Comparison of ENCODE assay signal across 2 cellular contexts in genomic region chr1:166616206-166616605, GRCh38.
TF ChIP-seq lines count a peak whose summit lies in the region.

No MANE protein-coding gene starts in this region.

TF ChIP-seq in HepG2, 621 proteins besides CTCF, POLR2A, EP300 and RAD21:
- TF ChIP-seq CBX1 (IDR thresholded peaks at IDR 0.05; ENCODE audit: low read depth) (no peak), ZBTB21 (CRISPR knock-in tag; IDR thresholded peaks at IDR 0.05) (no peak), MAFK (conservative IDR thresholded peaks at IDR 0.05 in 1 of 2, IDR thresholded peaks at IDR 0.05 in 1 of 2; ENCODE audit: low read length in 2 of 2) (peak; percentile 95 to 98), LCORL (IDR thresholded peaks at IDR 0.05) (no peak), LCORL (CRISPR knock-in tag; IDR thresholded peaks at IDR 0.05) (no peak), NFE2L2 (IDR thresholded peaks at IDR 0.05; ENCODE audit: low read length) (peak; percentile 78), ZEB1 (IDR thresholded peaks at IDR 0.05; ENCODE audit: insufficient replicate concordance, low read depth) (no peak), BCL3 (CRISPR knock-in tag; IDR thresholded peaks at IDR 0.05) (no peak), MAFF (IDR thresholded peaks at IDR 0.05; ENCODE audit: low read depth, low read length) (peak; percentile 96)

TF ChIP-seq in H1, 55 proteins besides CTCF, POLR2A, EP300 and RAD21:
- no peak for TF ChIP-seq ZNF274 (IDR thresholded peaks at IDR 0.05; ENCODE audit: borderline replicate concordance, extremely low read depth, low read length)
- peak; percentile 20; the same call in 1 of the 2 replicates for TF ChIP-seq BACH1 (IDR thresholded peaks at IDR 0.05; ENCODE audit: low read length)
- TF ChIP-seq MAFK (IDR thresholded peaks at IDR 0.05; ENCODE audit: low read depth, low read length), result peak; percentile 91
TF ChIP-seq in H1: peak in this region for 2.
